22 cellular contexts compared by ENCODE assay signal in the genomic region with DNA sequence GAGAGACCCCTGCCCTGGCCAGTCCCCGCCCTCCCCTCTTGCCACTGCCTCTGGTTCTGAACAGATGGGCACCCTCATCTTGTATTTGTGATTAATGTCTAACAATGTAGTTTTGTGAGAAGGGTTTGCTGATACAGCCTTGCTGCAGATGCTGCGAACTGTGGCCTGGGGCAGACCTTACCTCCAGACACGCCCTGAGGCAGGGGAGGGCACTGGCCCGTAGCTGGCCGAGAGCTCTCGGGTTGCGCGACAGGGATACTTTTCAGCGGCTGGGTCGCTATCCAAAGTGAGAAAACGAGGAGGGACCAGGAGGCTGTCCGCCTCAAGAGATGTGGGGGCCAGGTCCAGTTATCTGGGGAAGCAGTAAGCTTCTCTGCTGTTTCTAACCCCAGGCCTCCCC. TPM values are rescaled to one million over a fixed set of nuclear protein-coding genes. Genes with fewer than 3 reads are reported as not detected.
A peak's percentile ranks its signal among the peaks of the same experiment; 100 is the strongest.
DNase-seq lines count a peak whose midpoint lies in the region.
"Had no signal": no experiment of that assay in that cellular context is flagged by ENCODE, and none has a peak within 500 bp of the region (broad histone marks: within the 10 kb centered on the region; RNA-seq: fewer than 3 reads in every experiment).

No MANE protein-coding gene starts in this region.

- H3K9me3 ChIP-seq in trophoblast cell (ENCODE audit: insufficient read depth, low read depth, low read length) (peaks cover 3% of the 10 kb centered on the region), SJCRH30 (replicated peaks) (no peaks in the 10 kb centered on the region)

- H4K91ac ChIP-seq in trophoblast cell (ENCODE audit: low read depth, low read length) = no peak overlapping the region

- H4K8ac ChIP-seq in trophoblast cell (ENCODE audit: low read depth, low read length) = no peak overlapping the region

- no peaks in the 10 kb centered on the region for H3K4me1 ChIP-seq in trophoblast cell (ENCODE audit: control insufficient read depth in 1 of 2, insufficient read depth in 2 of 2, low read length in 2 of 2)
- no peaks in the 10 kb centered on the region for H3K4me1 ChIP-seq in SJCRH30

- peaks cover 10% of the 10 kb centered on the region for H3K36me3 Mint-ChIP-seq in activated CD4-positive, alpha-beta T cell treated with anti-CD3 and anti-CD28 coated beads, Interleukin-2, amount 10 ng/mL, durations not matched to agents 7 days and 5 days (ENCODE audit: low read depth)
- peaks cover 37% of the 10 kb centered on the region for H3K36me3 Mint-ChIP-seq in dendritic cell treated with granulocyte-macrophage colony-stimulating factor and Interleukin-4, amounts not matched to agents 40 ng/mL and 50 ng/mL, for 4 days (ENCODE audit: low read depth)

- H3K27me3 ChIP-seq in H7 (ENCODE audit: control insufficient read depth, insufficient read depth, low read length) (no peaks in the 10 kb centered on the region), trophoblast cell (ENCODE audit: insufficient read depth, low read length) (no peaks in the 10 kb centered on the region), SJCRH30 (no peaks in the 10 kb centered on the region)

- no peaks in the 10 kb centered on the region for H3K27me3 Mint-ChIP-seq in activated CD4-positive, alpha-beta T cell treated with anti-CD3 and anti-CD28 coated beads, Interleukin-2, amount 10 ng/mL, durations not matched to agents 7 days and 5 days
- H3K27me3 Mint-ChIP-seq in dendritic cell treated with granulocyte-macrophage colony-stimulating factor and Interleukin-4, amounts not matched to agents 40 ng/mL and 50 ng/mL, for 4 days = no peaks in the 10 kb centered on the region

- peaks cover under 1% of the 10 kb centered on the region; the same call in 1 of the 2 replicates for H3K36me3 ChIP-seq in H7 (replicated peaks; ENCODE audit: control insufficient read depth, insufficient read depth, low read length)
- H3K36me3 ChIP-seq in trophoblast cell (ENCODE audit: control insufficient read depth in 1 of 2, insufficient read depth in 2 of 2, low read length in 2 of 2) = peaks cover 23 to 28% of the 10 kb centered on the region in 2 experiments
- H3K36me3 ChIP-seq in SJCRH30 = no peaks in the 10 kb centered on the region; the same call in 1 of the 2 replicates

- peaks cover 24% of the 10 kb centered on the region for H3K4me1 Mint-ChIP-seq in activated CD4-positive, alpha-beta T cell treated with anti-CD3 and anti-CD28 coated beads, Interleukin-2, amount 10 ng/mL, durations not matched to agents 7 days and 5 days
- H3K4me1 Mint-ChIP-seq in dendritic cell treated with granulocyte-macrophage colony-stimulating factor and Interleukin-4, amounts not matched to agents 40 ng/mL and 50 ng/mL, for 4 days (ENCODE audit: low read depth) = peaks cover 24% of the 10 kb centered on the region
- H3K4me1 Mint-ChIP-seq: nephron had no signal

- no peak overlapping the region for H3K23ac ChIP-seq in trophoblast cell (ENCODE audit: low read length)

- H3K79me1 ChIP-seq in trophoblast cell (ENCODE audit: low read length) = no peaks in the 10 kb centered on the region

- H3K4me3 ChIP-seq in H7 (ENCODE audit: insufficient read depth, low read depth, low read length) (no peak overlapping the region), trophoblast cell (ENCODE audit: low read depth, low read length) (no peak overlapping the region), SJCRH30 (no peak overlapping the region)

- intact Hi-C loops in dendritic cell treated with granulocyte-macrophage colony-stimulating factor and Interleukin-4, amounts not matched to agents 40 ng/mL and 50 ng/mL, for 4 days (cut with micrococcal nuclease) = no loop called here

- no peak overlapping the region for H3K4me3 Mint-ChIP-seq in activated CD4-positive, alpha-beta T cell treated with anti-CD3 and anti-CD28 coated beads, Interleukin-2, amount 10 ng/mL, durations not matched to agents 7 days and 5 days
- no peak overlapping the region for H3K4me3 Mint-ChIP-seq in dendritic cell treated with granulocyte-macrophage colony-stimulating factor and Interleukin-4, amounts not matched to agents 40 ng/mL and 50 ng/mL, for 4 days
- H3K4me3 Mint-ChIP-seq: nephron had no signal

- H4K12ac ChIP-seq in trophoblast cell (ENCODE audit: low read depth, low read length) = no peak overlapping the region

- H3K79me2 ChIP-seq in trophoblast cell (ENCODE audit: control insufficient read depth, insufficient read depth, low read length, poor library complexity) = no peaks in the 10 kb centered on the region

- H2BK12ac ChIP-seq in trophoblast cell (ENCODE audit: low read length) = no peak overlapping the region

- H3K27ac ChIP-seq in trophoblast cell (ENCODE audit: low read depth, low read length) = no peak overlapping the region
- H3K27ac ChIP-seq in SJCRH30 = no peak overlapping the region
- H3K27ac ChIP-seq: KMS-11 had no signal

- H3K4me2 ChIP-seq in trophoblast cell (ENCODE audit: low read length) = no peak overlapping the region
- H3K4me2 ChIP-seq: KMS-11 had no signal

- no peaks in the 10 kb centered on the region for H3K9me3 Mint-ChIP-seq in activated CD4-positive, alpha-beta T cell treated with anti-CD3 and anti-CD28 coated beads, Interleukin-2, amount 10 ng/mL, durations not matched to agents 7 days and 5 days
- no peaks in the 10 kb centered on the region for H3K9me3 Mint-ChIP-seq in dendritic cell treated with granulocyte-macrophage colony-stimulating factor and Interleukin-4, amounts not matched to agents 40 ng/mL and 50 ng/mL, for 4 days
- H3K9me3 Mint-ChIP-seq: nephron had no signal

- H3K14ac ChIP-seq in trophoblast cell (ENCODE audit: low read length) = no peak overlapping the region

- no peak overlapping the region for H2AFZ ChIP-seq in trophoblast cell (ENCODE audit: insufficient read depth, low read length, poor library complexity)

- H3K4ac ChIP-seq in trophoblast cell (ENCODE audit: low read depth, low read length) = no peak overlapping the region

- CTCF ChIA-PET in activated CD4-positive, alpha-beta T cell treated with anti-CD3 and anti-CD28 coated beads, Interleukin-2, amount 10 ng/mL, durations not matched to agents 7 days and 5 days (lab: Charles Lee) = interaction anchor here (2.0 to 2.1 kb wide), 2 partner anchors 12 to 19 kb away, joined by 5 to 8 read pairs; no protein-coding TSS in a partner anchor

- POLR2A ChIA-PET in activated CD4-positive, alpha-beta T cell treated with anti-CD3 and anti-CD28 coated beads, Interleukin-2, amount 10 ng/mL, durations not matched to agents 7 days and 5 days (lab: Charles Lee) = no interaction called here

- no peak overlapping the region for H3K18ac ChIP-seq in trophoblast cell (ENCODE audit: low read length)

- no peak overlapping the region for H2BK5ac ChIP-seq in trophoblast cell (ENCODE audit: low read depth, low read length, poor library complexity)

- no peak overlapping the region for H3K9ac ChIP-seq in trophoblast cell (ENCODE audit: low read length)
- H3K9ac ChIP-seq: KMS-11 had no signal

- no peak overlapping the region for H2BK120ac ChIP-seq in trophoblast cell (ENCODE audit: insufficient read depth, low read length, poor library complexity)

- no peak for DNase-seq in activated CD4-positive, alpha-beta T cell treated with anti-CD3 and anti-CD28 coated beads, Interleukin-2, amount 10 ng/mL, durations not matched to agents 7 days and 5 days
- no peak for DNase-seq in activated CD4-positive, alpha-beta T cell treated with anti-CD3 and anti-CD28 coated beads, Interleukin-2, amount 50 U/mL, for 48 hours
- DNase-seq in H7 = peak; percentile 57
- DNase-seq in trophoblast cell = peak; percentile 94
- no peak for DNase-seq in SHP77 treated with DMSO at 0.1 percent for 48 hours (lab: John Stamatoyannopoulos, UW)
- no peak for DNase-seq in central memory CD4-positive, alpha-beta T cell
- DNase-seq in SJCRH30 = no peak
- DNase-seq: 8988T; activated CD4-positive, CD25-positive, alpha-beta regulatory T cell treated with anti-CD3 and anti-CD28 coated beads, Interleukin-2, amount 50 U/mL, for 72 hours; NCI-H2029; NCI-H345 had no signal

- H3K27ac Mint-ChIP-seq in activated CD4-positive, alpha-beta T cell treated with anti-CD3 and anti-CD28 coated beads, Interleukin-2, amount 10 ng/mL, durations not matched to agents 7 days and 5 days = peak overlapping the region; percentile 86
- peak overlapping the region; percentile 86 for H3K27ac Mint-ChIP-seq in dendritic cell treated with granulocyte-macrophage colony-stimulating factor and Interleukin-4, amounts not matched to agents 40 ng/mL and 50 ng/mL, for 4 days
- H3K27ac Mint-ChIP-seq: nephron had no signal

- H2AK5ac ChIP-seq in trophoblast cell (ENCODE audit: low read length) = no peak overlapping the region

- WGBS in trophoblast cell (ENCODE audit: extremely low coverage, insufficient coverage, insufficient read length) = no CpG with 5 or more reads among the region's 12 CpGs

RNA-seq across cellular contexts. Expression of gene STH, which starts 21.9 kb away (rescaled TPM):
- total RNA-seq in activated CD4-positive, alpha-beta T cell treated with anti-CD3 and anti-CD28 coated beads, Interleukin-2, amount 10 ng/mL, durations not matched to agents 7 days and 5 days = not detected
- total RNA-seq in H7 (2014; rRNA removed; shearing (Covaris generic)) = not detected in 2 replicates
- not detected in 2 replicates for polyA plus RNA-seq in trophoblast cell (2013)
- total RNA-seq in SJCRH30 (2014; rRNA removed; shearing (Covaris generic)) = 0.43 TPM in 1 of 2 replicates, not detected in the other
- total RNA-seq: chondrocyte, fibroblast of lung, glomerular endothelial cell, HT-29, mesenteric fat pad, posterior vena cava, skeletal muscle tissue, urinary bladder had no signal
- polyA plus RNA-seq: fibroblast of lung, urinary bladder had no signal

Comparison
In these comparisons a context has a peak if more than half of its experiments do, and no peak if none do; other contexts are left out.
1. DNase-seq: peak in H7 (single experiment) and trophoblast cell (2 of 2); none in activated CD4-positive, alpha-beta T cell treated with anti-CD3 and anti-CD28 coated beads, Interleukin-2, amount 10 ng/mL, durations not matched to agents 7 days and 5 days (single experiment), activated CD4-positive, alpha-beta T cell treated with anti-CD3 and anti-CD28 coated beads, Interleukin-2, amount 50 U/mL, for 48 hours (0 of 2), SHP77 treated with DMSO at 0.1 percent for 48 hours (single experiment), central memory CD4-positive, alpha-beta T cell (single experiment) and SJCRH30 (0 of 2).